Comparison of ENCODE assay signal across 8 cellular contexts in genomic region chr14:106694638-106695393, GRCh38.
DNase-seq lines count a peak whose midpoint lies in the region; ATAC-seq and TF ChIP-seq lines count a peak whose summit lies in the region.

No MANE protein-coding gene starts in this region.

- no peaks in the 10 kb centered on the region for H4K20me1 ChIP-seq in osteoblast (ENCODE audit: insufficient read depth, low read length)

- H3K27ac Mint-ChIP-seq in CD4-positive, CD25-positive, alpha-beta regulatory T cell: no peak overlapping the region
- no peak overlapping the region for H3K27ac Mint-ChIP-seq in T-cell
- H3K27ac Mint-ChIP-seq in activated naive CD8-positive, alpha-beta T cell treated with anti-CD3 and anti-CD28 coated beads, Interleukin-2, amount 10 ng/mL, durations not matched to agents 7 days and 5 days: peak overlapping the region; percentile 67

- H2AFZ ChIP-seq in osteoblast (ENCODE audit: low read length): no peak overlapping the region

- H3K4me3 Mint-ChIP-seq in CD4-positive, CD25-positive, alpha-beta regulatory T cell: no peak overlapping the region
- H3K4me3 Mint-ChIP-seq in T-cell: peak overlapping the region in 2 of 3 donors; percentile 52 to 54
- peak overlapping the region; percentile 73 for H3K4me3 Mint-ChIP-seq in activated naive CD8-positive, alpha-beta T cell treated with anti-CD3 and anti-CD28 coated beads, Interleukin-2, amount 10 ng/mL, durations not matched to agents 7 days and 5 days

- ATAC-seq in CD4-positive, CD25-positive, alpha-beta regulatory T cell (ENCODE audit: low read depth in 2 of 2): peak; percentile 68 to 73
- ATAC-seq in T-cell (replicated peaks in 1 of 4) (peak; percentile 58 to 76 (median 72)), GM19328 (IDR thresholded peaks at IDR 0.05; ENCODE audit: unreplicated experiment) (no peak)
- peak; percentile 76 for ATAC-seq in activated naive CD8-positive, alpha-beta T cell treated with anti-CD3 and anti-CD28 coated beads, Interleukin-2, amount 10 ng/mL, durations not matched to agents 7 days and 5 days (ENCODE audit: low read depth)

- peaks cover 0 to 3% (median 0%) of the 10 kb centered on the region in 7 donors for H3K9me3 Mint-ChIP-seq in CD4-positive, CD25-positive, alpha-beta regulatory T cell
- H3K9me3 Mint-ChIP-seq in T-cell: no peaks in the 10 kb centered on the region
- peaks cover 1% of the 10 kb centered on the region for H3K9me3 Mint-ChIP-seq in activated naive CD8-positive, alpha-beta T cell treated with anti-CD3 and anti-CD28 coated beads, Interleukin-2, amount 10 ng/mL, durations not matched to agents 7 days and 5 days

- peaks cover 0 to 13% (median 3%) of the 10 kb centered on the region in 4 donors for H3K4me1 Mint-ChIP-seq in CD4-positive, CD25-positive, alpha-beta regulatory T cell
- H3K4me1 Mint-ChIP-seq in T-cell: peaks cover 24 to 29% (median 26%) of the 10 kb centered on the region in 3 donors
- peaks cover 14% of the 10 kb centered on the region for H3K4me1 Mint-ChIP-seq in activated naive CD8-positive, alpha-beta T cell treated with anti-CD3 and anti-CD28 coated beads, Interleukin-2, amount 10 ng/mL, durations not matched to agents 7 days and 5 days

- CTCF ChIA-PET in T-cell (lab: Charles Lee): interaction anchor here (0.6 to 1.3 kb wide), 11 partner anchors 15 to 176 kb away, joined by 3 to 9 read pairs (median 4); no protein-coding TSS in a partner anchor

- H3K4me1 ChIP-seq in CD4-positive, CD25-positive, alpha-beta regulatory T cell (ENCODE audit: control insufficient read depth, insufficient read depth, low read length, poor library complexity, severe bottlenecking): no peaks in the 10 kb centered on the region
- no peaks in the 10 kb centered on the region for H3K4me1 ChIP-seq in osteoblast (ENCODE audit: insufficient read depth, low read length)

- H3K36me3 ChIP-seq in CD4-positive, CD25-positive, alpha-beta regulatory T cell (ENCODE audit: control insufficient read depth, insufficient read depth, low read length): no peaks in the 10 kb centered on the region
- H3K36me3 ChIP-seq in osteoblast (ENCODE audit: insufficient read depth, low read length): no peaks in the 10 kb centered on the region

- no peak overlapping the region for H3K4me2 ChIP-seq in osteoblast (ENCODE audit: insufficient read depth, low read length)

- no peaks in the 10 kb centered on the region for H3K79me2 ChIP-seq in osteoblast (ENCODE audit: insufficient read depth, low read length)

- H3K27me3 ChIP-seq in CD4-positive, CD25-positive, alpha-beta regulatory T cell (ENCODE audit: control insufficient read depth, insufficient read depth, low read length): peaks cover 2% of the 10 kb centered on the region
- H3K27me3 ChIP-seq in osteoblast (ENCODE audit: insufficient read depth, low read length): no peaks in the 10 kb centered on the region

- no peak overlapping the region for H3K27ac ChIP-seq in CD4-positive, CD25-positive, alpha-beta regulatory T cell (ENCODE audit: insufficient read depth, low read length, poor library complexity, severe bottlenecking)
- H3K27ac ChIP-seq in osteoblast (ENCODE audit: low read depth, low read length): no peak overlapping the region

- POLR2A ChIA-PET in T-cell (lab: Charles Lee): interaction anchor here in 1 of 2 donors (0.6 kb wide), 1 partner anchor 95 kb away, joined by 4 read pairs; no protein-coding TSS in a partner anchor
- POLR2A ChIA-PET in activated naive CD8-positive, alpha-beta T cell treated with anti-CD3 and anti-CD28 coated beads, Interleukin-2, amount 10 ng/mL, durations not matched to agents 7 days and 5 days (lab: Charles Lee): no interaction called here

- peaks cover 9% of the 10 kb centered on the region for H3K27me3 Mint-ChIP-seq in CD4-positive, CD25-positive, alpha-beta regulatory T cell
- peaks cover 0 to 4% of the 10 kb centered on the region in 2 donors for H3K27me3 Mint-ChIP-seq in T-cell
- H3K27me3 Mint-ChIP-seq in activated naive CD8-positive, alpha-beta T cell treated with anti-CD3 and anti-CD28 coated beads, Interleukin-2, amount 10 ng/mL, durations not matched to agents 7 days and 5 days: peaks cover 9% of the 10 kb centered on the region

- no peak for TF ChIP-seq CTCF in osteoblast (IDR thresholded peaks at IDR 0.05; ENCODE audit: extremely low read depth, low read depth, low read length)

- no peaks in the 10 kb centered on the region for H3K36me3 Mint-ChIP-seq in CD4-positive, CD25-positive, alpha-beta regulatory T cell
- no peaks in the 10 kb centered on the region for H3K36me3 Mint-ChIP-seq in T-cell
- no peaks in the 10 kb centered on the region for H3K36me3 Mint-ChIP-seq in activated naive CD8-positive, alpha-beta T cell treated with anti-CD3 and anti-CD28 coated beads, Interleukin-2, amount 10 ng/mL, durations not matched to agents 7 days and 5 days

- no peaks in the 10 kb centered on the region for H3K9me3 ChIP-seq in CD4-positive, CD25-positive, alpha-beta regulatory T cell (ENCODE audit: control insufficient read depth in 2 of 2, low read length in 2 of 2)
- H3K9me3 ChIP-seq in osteoblast (ENCODE audit: low read depth, low read length): no peaks in the 10 kb centered on the region

- peak; percentile 13 to 61 (median 30) for DNase-seq in CD4-positive, CD25-positive, alpha-beta regulatory T cell
- DNase-seq in H4 (ENCODE audit: low spot score): peak; percentile 53
- DNase-seq in T-cell: peak in 32 of 34 experiments; percentile 29 to 79 (median 59)
- peak; percentile 81 for DNase-seq in activated naive CD8-positive, alpha-beta T cell treated with anti-CD3 and anti-CD28 coated beads, Interleukin-2, amount 10 ng/mL, durations not matched to agents 7 days and 5 days
- DNase-seq in stimulated activated CD8-positive, alpha-beta memory T cell treated with anti-CD3 and anti-CD28 coated beads, Interleukin-15, amount 100 ng/mL, for 24 hours (ENCODE audit: low read depth): peak; percentile 35
- DNase-seq in osteoblast (ENCODE audit: insufficient read length, low spot score, missing footprints): no peak
- DNase-seq in NCI-H2196 treated with DMSO at 0.1 percent for 48 hours (lab: John Stamatoyannopoulos, UW; ENCODE audit: unreplicated experiment): no peak

- no peak overlapping the region for H3K4me3 ChIP-seq in CD4-positive, CD25-positive, alpha-beta regulatory T cell (ENCODE audit: low read depth, low read length)
- no peak overlapping the region for H3K4me3 ChIP-seq in osteoblast (ENCODE audit: insufficient read depth, low read length)

Comparison
In these comparisons a context has a peak if more than half of its experiments do, and no peak if none do; other contexts are left out.
1. DNase-seq: peak in CD4-positive, CD25-positive, alpha-beta regulatory T cell (3 of 3), H4 (single experiment), T-cell (32 of 34), activated naive CD8-positive, alpha-beta T cell treated with anti-CD3 and anti-CD28 coated beads, Interleukin-2, amount 10 ng/mL, durations not matched to agents 7 days and 5 days (single experiment) and stimulated activated CD8-positive, alpha-beta memory T cell treated with anti-CD3 and anti-CD28 coated beads, Interleukin-15, amount 100 ng/mL, for 24 hours (single experiment); none in osteoblast (single experiment) and NCI-H2196 treated with DMSO at 0.1 percent for 48 hours (single experiment).
2. H3K4me3 Mint-ChIP-seq: peak in T-cell (2 of 3) and activated naive CD8-positive, alpha-beta T cell treated with anti-CD3 and anti-CD28 coated beads, Interleukin-2, amount 10 ng/mL, durations not matched to agents 7 days and 5 days (single experiment); none in CD4-positive, CD25-positive, alpha-beta regulatory T cell (0 of 4).